In the genomic region with DNA sequence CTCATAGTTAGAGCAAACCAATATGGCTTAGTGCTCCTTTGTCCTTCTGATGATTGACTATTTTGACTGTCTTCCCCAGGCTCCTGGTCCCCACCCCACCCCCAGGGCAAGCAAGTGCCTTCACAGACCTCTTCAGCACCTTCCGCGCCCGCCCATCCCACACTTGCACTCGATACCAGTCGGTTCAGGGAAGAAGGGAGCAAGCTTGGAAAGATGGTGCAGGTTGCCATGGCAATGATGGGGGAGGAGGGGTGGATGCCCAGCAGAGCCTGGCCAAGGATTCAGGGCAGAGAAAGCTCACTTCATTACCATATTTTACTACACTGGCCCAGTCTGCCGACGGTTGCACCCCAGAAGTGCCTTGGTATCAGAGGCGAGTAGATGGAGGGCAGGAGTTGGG, we compare ENCODE assay signal across 13 cellular contexts. TPM values are rescaled to one million over a fixed set of nuclear protein-coding genes. Genes with fewer than 3 reads are reported as not detected.
"Had no signal": no experiment of that assay in that cellular context is flagged by ENCODE, and none has a peak within 500 bp of the region (broad histone marks: within the 10 kb centered on the region; RNA-seq: fewer than 3 reads in every experiment).

No MANE protein-coding gene starts in this region.

- H3K4me3 ChIP-seq: esophagus muscularis mucosa, left lung, thyroid gland, uterus had no signal

- H3K4me1 ChIP-seq: parathyroid adenoma had no signal

- DNase-seq: activated CD4-positive, alpha-beta T cell treated with anti-CD3 and anti-CD28 coated beads, Interleukin-2, amount 50 U/mL, for 48 hours; activated CD4-positive, CD25-positive, alpha-beta regulatory T cell treated with anti-CD3 and anti-CD28 coated beads, Interleukin-2, amount 50 U/mL, for 72 hours; activated CD8-positive, alpha-beta memory T cell treated with anti-CD3 and anti-CD28 coated beads, Interleukin-2, amount 10 ng/mL, durations not matched to agents 7 days and 5 days; activated effector memory CD4-positive, alpha-beta T cell treated with anti-CD3 and anti-CD28 coated beads, Interleukin-2, amount 50 U/mL, for 16 hours; activated T-cell treated with anti-CD3 and anti-CD28 coated beads, Interleukin-2, amount 50 U/mL, for 24 hours; thyroid gland; uterus had no signal

- H2AFZ ChIP-seq: parathyroid adenoma had no signal

- H3K36me3 ChIP-seq: uterus had no signal

- H3K27me3 ChIP-seq: brain microvascular endothelial cell, uterus had no signal

- ATAC-seq: activated CD8-positive, alpha-beta memory T cell treated with anti-CD3 and anti-CD28 coated beads, Interleukin-2, amount 10 ng/mL, durations not matched to agents 7 days and 5 days had no signal

- H3K79me2 ChIP-seq: parathyroid adenoma had no signal

- H3K27ac ChIP-seq: brain microvascular endothelial cell, esophagus muscularis mucosa, left lung, parathyroid adenoma, thyroid gland, uterus had no signal

- H3K9me3 ChIP-seq: esophagus muscularis mucosa, left lung, thyroid gland, uterus had no signal

- H3K9ac ChIP-seq: parathyroid adenoma had no signal

RNA-seq across cellular contexts. Expression of a gene that starts 45.0 kb away (rescaled TPM):
- total RNA-seq: fibroblast of villous mesenchyme, renal cortical epithelial cell had no signal
